ENCODE assay signal across 17 cellular contexts in genomic region chr5:172945151-172945550, GRCh38. TPM values are rescaled to one million over a fixed set of nuclear protein-coding genes. Genes with fewer than 3 reads are reported as not detected.
DNase-seq lines count a peak whose midpoint lies in the region; ATAC-seq, FAIRE-seq and TF ChIP-seq lines count a peak whose summit lies in the region.
"Had no signal": no experiment of that assay in that cellular context is flagged by ENCODE, and none has a peak within 500 bp of the region (broad histone marks: within the 10 kb centered on the region; RNA-seq: fewer than 3 reads in every experiment).

No MANE protein-coding gene starts in this region.

- FAIRE-seq in astrocyte (lab: Jason Lieb, UNC): no peak
- FAIRE-seq: GM18507 had no signal

- H4K20me1 ChIP-seq in astrocyte (ENCODE audit: insufficient read depth, low read length): no peaks in the 10 kb centered on the region

- H3K9me3 ChIP-seq in astrocyte (ENCODE audit: insufficient read depth, low read depth, low read length): no peaks in the 10 kb centered on the region
- H3K9me3 ChIP-seq: Caco-2 had no signal

- no peak for ATAC-seq in stimulated activated effector memory CD8-positive, alpha-beta T cell treated with anti-CD3 and anti-CD28 coated beads, Interleukin-12 subunit alpha, Interleukin-12 subunit beta, amount 100 ng/mL, for 72 hours
- no peak for ATAC-seq in GM18870 (IDR thresholded peaks at IDR 0.05; ENCODE audit: unreplicated experiment)
- ATAC-seq: HCT116, PC-3, Right ventricle myocardium inferior had no signal

- DNase-seq in activated naive CD4-positive, alpha-beta T cell treated with anti-CD3 and anti-CD28 coated beads, Interleukin-2, amount 10 ng/mL, durations not matched to agents 7 days and 5 days: peak; percentile 10
- DNase-seq in activated naive CD4-positive, alpha-beta T cell treated with Interleukin-2 at 50 U/mL for 16 hours: no peak
- no peak for DNase-seq in astrocyte (ENCODE audit: low read depth)
- no peak for DNase-seq in stimulated activated effector memory CD8-positive, alpha-beta T cell treated with anti-CD3 and anti-CD28 coated beads, Interleukin-12 subunit alpha, Interleukin-12 subunit beta, amount 100 ng/mL, for 72 hours (ENCODE audit: low spot score in 2 of 2)
- DNase-seq in KBM-7: no peak
- DNase-seq in coronary artery (ENCODE audit: low spot score): no peak
- DNase-seq: Caco-2, NCI-H146, NCI-H2107, NCI-H69, PC-3 had no signal

- H3K27ac ChIP-seq in astrocyte (ENCODE audit: low read depth, low read length) (peak overlapping the region; percentile 96), coronary artery (no peak overlapping the region)

- H3K4me1 ChIP-seq in astrocyte (ENCODE audit: insufficient read depth, low read length): peaks cover 40% of the 10 kb centered on the region
- H3K4me1 ChIP-seq: Caco-2 had no signal

- in situ Hi-C loops in KBM-7 (cut with MboI; ENCODE audit: low pct_unique_long_range_greater_than_20kb, low sequenced_read_pairs): loop anchor here (25.0 kb wide), 1 partner anchor 458 kb away; no protein-coding TSS in a partner anchor

- peak overlapping the region; percentile 50 for H3K9ac ChIP-seq in astrocyte (ENCODE audit: low read length)

- H3K27ac Mint-ChIP-seq in activated naive CD4-positive, alpha-beta T cell treated with anti-CD3 and anti-CD28 coated beads, Interleukin-2, amount 10 ng/mL, durations not matched to agents 7 days and 5 days: no peak overlapping the region
- H3K27ac Mint-ChIP-seq in astrocyte (ENCODE audit: unreplicated experiment): no peak overlapping the region
- peak overlapping the region; percentile 61 to 77 (median 68) for H3K27ac Mint-ChIP-seq in nephron
- H3K27ac Mint-ChIP-seq in stimulated activated effector memory CD8-positive, alpha-beta T cell treated with anti-CD3 and anti-CD28 coated beads, Interleukin-12 subunit alpha, Interleukin-12 subunit beta, amount 100 ng/mL, for 72 hours: peak overlapping the region; percentile 45

- no peaks in the 10 kb centered on the region for H3K4me1 Mint-ChIP-seq in activated naive CD4-positive, alpha-beta T cell treated with anti-CD3 and anti-CD28 coated beads, Interleukin-2, amount 10 ng/mL, durations not matched to agents 7 days and 5 days
- H3K4me1 Mint-ChIP-seq in astrocyte (ENCODE audit: low read depth, unreplicated experiment): peaks cover 25% of the 10 kb centered on the region
- peaks cover 51% of the 10 kb centered on the region for H3K4me1 Mint-ChIP-seq in nephron
- H3K4me1 Mint-ChIP-seq in stimulated activated effector memory CD8-positive, alpha-beta T cell treated with anti-CD3 and anti-CD28 coated beads, Interleukin-12 subunit alpha, Interleukin-12 subunit beta, amount 100 ng/mL, for 72 hours: peaks cover 9% of the 10 kb centered on the region
- H3K4me1 Mint-ChIP-seq: CD14-positive monocyte had no signal

- no peaks in the 10 kb centered on the region for H3K36me3 ChIP-seq in astrocyte (ENCODE audit: insufficient read depth, low read length)

- no peak for TF ChIP-seq CTCF in astrocyte (IDR thresholded peaks at IDR 0.05; ENCODE audit: insufficient read depth, low read depth, low read length)
- TF ChIP-seq CTCF in nephron (IDR thresholded peaks at IDR 0.05; ENCODE audit: unreplicated experiment in 3 of 3): no peak
- no peak for TF ChIP-seq CTCF in coronary artery (IDR thresholded peaks at IDR 0.05)

- H3K4me3 ChIP-seq in astrocyte (ENCODE audit: insufficient read depth, low read depth, low read length) (no peak overlapping the region), coronary artery (no peak overlapping the region)

- H3K36me3 Mint-ChIP-seq in activated naive CD4-positive, alpha-beta T cell treated with anti-CD3 and anti-CD28 coated beads, Interleukin-2, amount 10 ng/mL, durations not matched to agents 7 days and 5 days: peaks cover 1% of the 10 kb centered on the region
- peaks cover 5% of the 10 kb centered on the region for H3K36me3 Mint-ChIP-seq in astrocyte (ENCODE audit: low read depth, unreplicated experiment)
- H3K36me3 Mint-ChIP-seq in nephron (ENCODE audit: low read depth): peaks cover 23% of the 10 kb centered on the region
- peaks cover 19% of the 10 kb centered on the region for H3K36me3 Mint-ChIP-seq in stimulated activated effector memory CD8-positive, alpha-beta T cell treated with anti-CD3 and anti-CD28 coated beads, Interleukin-12 subunit alpha, Interleukin-12 subunit beta, amount 100 ng/mL, for 72 hours

- peak overlapping the region; percentile 5 for H3K4me2 ChIP-seq in astrocyte (ENCODE audit: low read length)

- H3K27me3 Mint-ChIP-seq in activated naive CD4-positive, alpha-beta T cell treated with anti-CD3 and anti-CD28 coated beads, Interleukin-2, amount 10 ng/mL, durations not matched to agents 7 days and 5 days: no peaks in the 10 kb centered on the region
- H3K27me3 Mint-ChIP-seq in astrocyte (ENCODE audit: low read depth, unreplicated experiment): no peaks in the 10 kb centered on the region
- no peaks in the 10 kb centered on the region for H3K27me3 Mint-ChIP-seq in nephron (ENCODE audit: low read depth)

- H3K27me3 ChIP-seq in astrocyte (ENCODE audit: insufficient read depth, low read length): no peaks in the 10 kb centered on the region

- CTCF ChIA-PET in activated naive CD4-positive, alpha-beta T cell treated with anti-CD3 and anti-CD28 coated beads, Interleukin-2, amount 10 ng/mL, durations not matched to agents 7 days and 5 days (lab: Charles Lee): no interaction called here

- H2AFZ ChIP-seq in astrocyte (ENCODE audit: low read depth, low read length): no peak overlapping the region

- no peaks in the 10 kb centered on the region for H3K79me2 ChIP-seq in astrocyte (ENCODE audit: insufficient read depth, low read length)

- H3K4me3 Mint-ChIP-seq in activated naive CD4-positive, alpha-beta T cell treated with anti-CD3 and anti-CD28 coated beads, Interleukin-2, amount 10 ng/mL, durations not matched to agents 7 days and 5 days: no peak overlapping the region
- no peak overlapping the region for H3K4me3 Mint-ChIP-seq in astrocyte (ENCODE audit: unreplicated experiment)
- H3K4me3 Mint-ChIP-seq in nephron: peak overlapping the region in 2 of 3 experiments; percentile 11 to 22
- H3K4me3 Mint-ChIP-seq in stimulated activated effector memory CD8-positive, alpha-beta T cell treated with anti-CD3 and anti-CD28 coated beads, Interleukin-12 subunit alpha, Interleukin-12 subunit beta, amount 100 ng/mL, for 72 hours: no peak overlapping the region
- H3K4me3 Mint-ChIP-seq: CD14-positive monocyte had no signal

- H3K9me3 Mint-ChIP-seq in activated naive CD4-positive, alpha-beta T cell treated with anti-CD3 and anti-CD28 coated beads, Interleukin-2, amount 10 ng/mL, durations not matched to agents 7 days and 5 days: no peaks in the 10 kb centered on the region
- no peaks in the 10 kb centered on the region for H3K9me3 Mint-ChIP-seq in astrocyte (ENCODE audit: unreplicated experiment)
- no peaks in the 10 kb centered on the region for H3K9me3 Mint-ChIP-seq in nephron
- no peaks in the 10 kb centered on the region for H3K9me3 Mint-ChIP-seq in stimulated activated effector memory CD8-positive, alpha-beta T cell treated with anti-CD3 and anti-CD28 coated beads, Interleukin-12 subunit alpha, Interleukin-12 subunit beta, amount 100 ng/mL, for 72 hours
- H3K9me3 Mint-ChIP-seq: CD14-positive monocyte had no signal

RNA-seq across cellular contexts. Expression of gene RPL26L1, which starts 14.1 kb away (rescaled TPM):
- 50.6 and 54.3 TPM in 2 replicates for total RNA-seq in astrocyte

RNA-seq across cellular contexts. Expression of gene ATP6V0E1, which starts 38.4 kb away (rescaled TPM):
- 309 and 327 TPM in 2 replicates for total RNA-seq in astrocyte

Comparison
In these comparisons a context has a peak if more than half of its experiments do, and no peak if none do; other contexts are left out.
1. H3K27ac Mint-ChIP-seq: peak in nephron (3 of 3) and stimulated activated effector memory CD8-positive, alpha-beta T cell treated with anti-CD3 and anti-CD28 coated beads, Interleukin-12 subunit alpha, Interleukin-12 subunit beta, amount 100 ng/mL, for 72 hours (single experiment); none in activated naive CD4-positive, alpha-beta T cell treated with anti-CD3 and anti-CD28 coated beads, Interleukin-2, amount 10 ng/mL, durations not matched to agents 7 days and 5 days (single experiment) and astrocyte (single experiment).
2. H3K4me3 Mint-ChIP-seq: peak in nephron (2 of 3); none in activated naive CD4-positive, alpha-beta T cell treated with anti-CD3 and anti-CD28 coated beads, Interleukin-2, amount 10 ng/mL, durations not matched to agents 7 days and 5 days (single experiment), astrocyte (single experiment) and stimulated activated effector memory CD8-positive, alpha-beta T cell treated with anti-CD3 and anti-CD28 coated beads, Interleukin-12 subunit alpha, Interleukin-12 subunit beta, amount 100 ng/mL, for 72 hours (single experiment).